In genomic region chr10:126001579-126001978, GRCh38 we compare ENCODE assay signal across 1 cellular context.
TF ChIP-seq lines count a peak whose summit lies in the region.

No MANE protein-coding gene starts in this region.

TF ChIP-seq in HCT116, 20 proteins besides CTCF, POLR2A, EP300 and RAD21:
- no peak for TF ChIP-seq SRF (IDR thresholded peaks at IDR 0.05; ENCODE audit: low read depth)
- no peak for TF ChIP-seq EZH2phosphoT487 (IDR thresholded peaks at IDR 0.05; ENCODE audit: borderline replicate concordance)
- no peak for TF ChIP-seq MAX (IDR thresholded peaks at IDR 0.05)
- no peak for TF ChIP-seq JUND (IDR thresholded peaks at IDR 0.05)
- no peak for TF ChIP-seq SP1 (IDR thresholded peaks at IDR 0.05; ENCODE audit: low read depth)
- TF ChIP-seq ZNF274 (IDR thresholded peaks at IDR 0.05; ENCODE audit: low read depth, low read length): no peak
- TF ChIP-seq REST (IDR thresholded peaks at IDR 0.05; ENCODE audit: low read depth): no peak
- no peak for TF ChIP-seq SIN3A (IDR thresholded peaks at IDR 0.05; ENCODE audit: low read depth)
- TF ChIP-seq CEBPB (IDR thresholded peaks at IDR 0.05; ENCODE audit: low read depth): no peak
- no peak for TF ChIP-seq TCF7L2 (IDR thresholded peaks at IDR 0.05; ENCODE audit: borderline replicate concordance, extremely low read depth, insufficient read depth, insufficient read length)
- TF ChIP-seq POLR2AphosphoS5 (IDR thresholded peaks at IDR 0.05; ENCODE audit: low read depth, low read length): no peak
- TF ChIP-seq CBX3 (IDR thresholded peaks at IDR 0.05; ENCODE audit: low read depth): no peak
- no peak for TF ChIP-seq ZBTB33 (IDR thresholded peaks at IDR 0.05; ENCODE audit: extremely low read depth, insufficient replicate concordance, low read length)
- no peak for TF ChIP-seq YY1 (IDR thresholded peaks at IDR 0.05; ENCODE audit: extremely low read depth, insufficient replicate concordance, low read depth, low read length)
